ENCODE assay signal across 16 cellular contexts in the genomic region with DNA sequence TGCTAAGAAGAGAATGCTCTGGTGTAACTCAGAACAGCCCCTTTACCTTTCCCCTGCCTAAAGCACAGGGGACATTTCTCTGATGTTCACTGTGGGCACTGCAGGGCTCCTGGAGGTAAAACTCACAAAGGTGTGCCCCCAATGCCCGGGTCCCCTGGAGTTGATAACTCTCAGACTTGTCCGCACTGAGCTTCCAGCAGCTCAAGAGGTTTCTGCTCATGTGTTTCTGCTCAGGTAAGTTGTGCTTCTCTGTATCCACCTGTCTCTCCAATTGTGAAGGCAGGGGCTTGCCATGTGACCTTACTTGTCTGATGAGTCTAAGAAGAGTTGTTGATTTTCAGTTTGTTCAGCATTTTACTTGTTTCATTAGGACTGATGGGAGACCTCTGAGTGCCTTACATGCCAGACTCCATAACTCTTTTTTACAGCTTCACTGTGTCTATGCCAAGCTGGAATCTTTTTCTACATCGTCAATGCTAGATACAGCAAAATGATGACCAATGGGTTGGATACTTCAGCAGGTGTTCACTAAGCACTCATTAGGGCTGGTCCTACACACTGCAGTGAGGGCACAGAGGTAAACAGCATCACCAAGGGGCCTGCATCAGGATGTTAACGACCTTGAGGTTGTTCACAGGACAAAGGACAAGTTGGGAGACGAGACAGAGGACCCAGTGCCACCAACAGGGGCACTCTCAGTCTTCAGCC.
"Had no signal": no experiment of that assay in that cellular context is flagged by ENCODE, and none has a peak within 500 bp of the region (broad histone marks: within the 10 kb centered on the region; RNA-seq: fewer than 3 reads in every experiment).

No MANE protein-coding gene starts in this region.

- ATAC-seq: activated T-cell treated with anti-CD3 and anti-CD28 coated beads, Interleukin-2, amount 50 U/mL, for 4 hours; esophagus mucosa; gastrocnemius medialis; T-cell had no signal

- H3K4me1 Mint-ChIP-seq: activated B cell treated with CpG ODN at 0.5 μM for 24 hours; activated naive CD4-positive, alpha-beta T cell treated with anti-CD3 and anti-CD28 coated beads, Interleukin-2, amount 50 U/mL, for 24 hours; T-cell had no signal

- H3K36me3 ChIP-seq: gastrocnemius medialis, heart left ventricle, tibial nerve had no signal

- H3K27ac ChIP-seq: gastrocnemius medialis, heart left ventricle, tibial nerve had no signal

- H3K9ac ChIP-seq: SK-N-SH had no signal

- H3K27me3 ChIP-seq: gastrocnemius medialis, tibial nerve had no signal

- H3K36me3 Mint-ChIP-seq: activated CD4-positive, alpha-beta memory T cell treated with anti-CD3 and anti-CD28 coated beads for 36 hours; T-cell had no signal

- H3K9me3 ChIP-seq: SK-N-SH had no signal

- H3K27ac Mint-ChIP-seq: activated B cell treated with CpG ODN at 0.5 μM for 24 hours; activated CD4-positive, alpha-beta memory T cell treated with anti-CD3 and anti-CD28 coated beads for 36 hours; activated naive CD4-positive, alpha-beta T cell treated with anti-CD3 and anti-CD28 coated beads, Interleukin-2, amount 50 U/mL, for 24 hours; T-cell had no signal

- H3K4me3 ChIP-seq: gastrocnemius medialis, heart left ventricle, tibial nerve had no signal

- H3K4me1 ChIP-seq: gastrocnemius medialis, heart left ventricle, tibial nerve had no signal

- DNase-seq: activated B cell treated with CpG ODN at 0.5 μM for 24 hours; activated CD4-positive, alpha-beta memory T cell treated with anti-CD3 and anti-CD28 coated beads for 36 hours; activated CD4-positive, alpha-beta T cell treated with anti-CD3 and anti-CD28 coated beads for 4 hours; activated T-cell treated with anti-CD3 and anti-CD28 coated beads, Interleukin-2, amount 50 U/mL, for 4 hours; caudate nucleus; kidney glomerular epithelial cell; left ventricle myocardium superior; SK-N-SH; stimulated activated CD4-positive, alpha-beta T cell treated with anti-CD3 and anti-CD28 coated beads, Interleukin-12 subunit alpha, Interleukin-12 subunit beta, amount 100 ng/mL, for 4 hours; stimulated activated naive CD4-positive, alpha-beta T cell treated with Interleukin-2 at 50 U/mL for 16 hours; T-cell had no signal

- H3K4me3 Mint-ChIP-seq: activated B cell treated with CpG ODN at 0.5 μM for 24 hours; activated CD4-positive, alpha-beta memory T cell treated with anti-CD3 and anti-CD28 coated beads for 36 hours; activated naive CD4-positive, alpha-beta T cell treated with anti-CD3 and anti-CD28 coated beads, Interleukin-2, amount 50 U/mL, for 24 hours; activated T-cell treated with anti-CD3 and anti-CD28 coated beads, Interleukin-2, amount 50 U/mL, for 4 hours; T-cell had no signal
